Comparison of ENCODE assay signal across 25 cellular contexts in the genomic region with DNA sequence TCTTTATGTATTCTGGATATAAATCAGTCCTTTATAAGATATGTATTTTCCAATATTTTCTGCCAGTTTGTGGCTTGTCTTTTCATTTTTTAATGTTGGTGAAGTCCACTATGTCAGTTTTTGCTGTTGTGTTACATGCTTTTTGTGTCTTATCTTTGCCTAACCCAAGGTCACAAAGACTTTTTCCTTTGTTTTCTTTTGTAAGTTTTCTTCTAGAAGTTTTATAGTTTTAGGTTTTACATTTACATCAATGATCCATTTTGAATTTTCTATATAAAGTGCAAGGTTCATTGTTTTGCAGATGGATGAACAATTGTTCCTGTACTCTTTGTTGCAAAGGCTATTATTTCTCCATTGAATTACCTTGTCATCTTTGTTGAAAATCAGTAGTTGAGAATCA.
"Had no signal": no experiment of that assay in that cellular context is flagged by ENCODE, and none has a peak within 500 bp of the region (broad histone marks: within the 10 kb centered on the region; RNA-seq: fewer than 3 reads in every experiment).

No MANE protein-coding gene starts in this region.

- H3K4me3 Mint-ChIP-seq: naive thymus-derived CD4-positive, alpha-beta T cell; nephron; neural progenitor cell had no signal

- H3K9ac ChIP-seq: neural progenitor cell, parathyroid adenoma had no signal

- H3K9me3 ChIP-seq: esophagus muscularis mucosa, heart right ventricle, left lung, right lobe of liver, thoracic aorta, tibial nerve, upper lobe of left lung had no signal

- H3K79me2 ChIP-seq: parathyroid adenoma had no signal

- H3K36me3 ChIP-seq: neural progenitor cell, thoracic aorta had no signal

- DNase-seq: dermis blood vessel endothelial cell; effector memory CD4-positive, alpha-beta T cell; foreskin melanocyte; glutamatergic neuron; heart right ventricle; hippocampal formation; left cardiac atrium; left lung; mesendoderm; midbrain; naive thymus-derived CD4-positive, alpha-beta T cell; right lobe of liver; small intestine; stimulated activated CD4-positive, alpha-beta T cell treated with anti-CD3 and anti-CD28 coated beads, Interleukin-15, amount 100 ng/mL, for 24 hours; stimulated activated CD4-positive, alpha-beta T cell treated with anti-CD3 and anti-CD28 coated beads, Interleukin-2, amount 100 ng/mL, for 48 hours; stimulated activated naive CD4-positive, alpha-beta T cell treated with Interleukin-2 at 50 U/mL for 16 hours; upper lobe of left lung had no signal

- H3K27ac ChIP-seq: coronary artery, esophagus muscularis mucosa, heart right ventricle, left lung, neural progenitor cell, parathyroid adenoma, right lobe of liver, thoracic aorta, tibial nerve, upper lobe of left lung had no signal

- H2AFZ ChIP-seq: neural progenitor cell, parathyroid adenoma had no signal

- H3K27ac Mint-ChIP-seq: naive thymus-derived CD4-positive, alpha-beta T cell; nephron; neural progenitor cell; progenitor cell of endocrine pancreas had no signal

- ATAC-seq: heart right ventricle; left cardiac atrium; left lung; naive thymus-derived CD4-positive, alpha-beta T cell; right lobe of liver had no signal

- H3K4me1 Mint-ChIP-seq: neural progenitor cell had no signal

- H3K27me3 Mint-ChIP-seq: naive thymus-derived CD4-positive, alpha-beta T cell; progenitor cell of endocrine pancreas had no signal

- H3K4me1 ChIP-seq: neural progenitor cell, parathyroid adenoma, right lobe of liver, upper lobe of left lung had no signal

- H3K4me2 ChIP-seq: neural progenitor cell had no signal

- H3K27me3 ChIP-seq: esophagus muscularis mucosa, heart right ventricle, left lung, neural progenitor cell, right lobe of liver, tibial nerve, upper lobe of left lung had no signal

- H3K4me3 ChIP-seq: coronary artery, esophagus muscularis mucosa, heart right ventricle, left lung, neural progenitor cell, right lobe of liver, thoracic aorta, tibial nerve, upper lobe of left lung had no signal

- H3K9me3 Mint-ChIP-seq: naive thymus-derived CD4-positive, alpha-beta T cell had no signal
